ENCODE assay signal across 11 cellular contexts in genomic region chr2:161199885-161200284, GRCh38. TPM values are rescaled to one million over a fixed set of nuclear protein-coding genes. Genes with fewer than 3 reads are reported as not detected.
DNase-seq lines count a peak whose midpoint lies in the region; ATAC-seq and TF ChIP-seq lines count a peak whose summit lies in the region.
"Had no signal": no experiment of that assay in that cellular context is flagged by ENCODE, and none has a peak within 500 bp of the region (broad histone marks: within the 10 kb centered on the region; RNA-seq: fewer than 3 reads in every experiment).

No MANE protein-coding gene starts in this region.

- no peak for TF ChIP-seq CTCF in endodermal cell (conservative IDR thresholded peaks at IDR 0.05)
- no peak for TF ChIP-seq CTCF in Peyer's patch (IDR thresholded peaks at IDR 0.05)

- no peak overlapping the region for H3K9ac ChIP-seq in endodermal cell (ENCODE audit: extremely low read depth, low read length, poor library complexity, severe bottlenecking)

- H3K27me3 Mint-ChIP-seq in immature natural killer cell (ENCODE audit: low read depth in 3 of 3) (no peaks in the 10 kb centered on the region), endodermal cell (ENCODE audit: insufficient read depth) (no peaks in the 10 kb centered on the region)

- ATAC-seq in GM18519 (IDR thresholded peaks at IDR 0.05; ENCODE audit: low FRiP score, unreplicated experiment) (peak; percentile 62), GM21717 (IDR thresholded peaks at IDR 0.05; ENCODE audit: unreplicated experiment) (peak; percentile 75), HG03520 (IDR thresholded peaks at IDR 0.05; ENCODE audit: unreplicated experiment) (peak; percentile 90)

- H3K4me3 Mint-ChIP-seq in immature natural killer cell, result peak overlapping the region in 3 of 5 donors; percentile 2 to 60 (median 2)
- no peak overlapping the region for H3K4me3 Mint-ChIP-seq in endodermal cell

- H3K4me1 Mint-ChIP-seq in immature natural killer cell (peaks cover 18 to 44% of the 10 kb centered on the region in 2 donors), endodermal cell (no peaks in the 10 kb centered on the region)

- no peaks in the 10 kb centered on the region for H3K4me1 ChIP-seq in endodermal cell (ENCODE audit: control insufficient read depth, insufficient read depth, low read length)
- H3K4me1 ChIP-seq in Peyer's patch, result no peaks in the 10 kb centered on the region

- no peak overlapping the region for H3K27ac ChIP-seq in endodermal cell (ENCODE audit: low read depth, low read length)
- no peak overlapping the region for H3K27ac ChIP-seq in Peyer's patch
- H3K27ac ChIP-seq: cardiac muscle cell had no signal

- DNase-seq in immature natural killer cell (peak in 2 of 3 donors; percentile 16 to 19), endodermal cell (no peak), Peyer's patch (no peak), activated gamma-delta T cell treated with Interleukin-2 at 50 U/mL for 16 hours (no peak), HUDEP-2 (lab: John Stamatoyannopoulos, UW; ENCODE audit: unreplicated experiment in 76 of 76) (no peak)
- DNase-seq: stimulated activated CD4-positive, alpha-beta T cell treated with anti-CD3 and anti-CD28 coated beads, Interleukin-12 subunit alpha, Interleukin-12 subunit beta, amount 100 ng/mL, for 4 hours; SW 1271 had no signal

- H3K36me3 Mint-ChIP-seq in immature natural killer cell, result peaks cover 0 to 20% (median 13%) of the 10 kb centered on the region in 3 donors
- H3K36me3 Mint-ChIP-seq in endodermal cell (ENCODE audit: low read depth), result peaks cover 19% of the 10 kb centered on the region

- H3K9me3 ChIP-seq in endodermal cell (ENCODE audit: control insufficient read depth, low read length), result no peaks in the 10 kb centered on the region
- no peaks in the 10 kb centered on the region for H3K9me3 ChIP-seq in Peyer's patch

- WGBS in endodermal cell (ENCODE audit: insufficient coverage in 1 of 2, insufficient read length in 1 of 2), 2 experiments, result 95% methylated on average over 1 of the region's 1 CpG; no CpG with 5 or more reads in 1 of the 2 experiments

- H3K36me3 ChIP-seq in endodermal cell (ENCODE audit: control insufficient read depth, insufficient read depth, low read length) (peaks cover 33% of the 10 kb centered on the region), Peyer's patch (peaks cover 0 to 13% (median 4%) of the 10 kb centered on the region in 3 donors)

- H3K27me3 ChIP-seq in endodermal cell (ENCODE audit: control insufficient read depth, insufficient read depth, low read length, poor library complexity, severe bottlenecking), result no peaks in the 10 kb centered on the region
- H3K27me3 ChIP-seq in Peyer's patch, result no peaks in the 10 kb centered on the region
- H3K27me3 ChIP-seq: cardiac muscle cell had no signal

- H3K4me3 ChIP-seq in endodermal cell (ENCODE audit: low read length), result no peak overlapping the region
- no peak overlapping the region for H3K4me3 ChIP-seq in Peyer's patch
- H3K4me3 ChIP-seq: cardiac muscle cell had no signal

- peak overlapping the region; percentile 1 to 85 (median 61) for H3K27ac Mint-ChIP-seq in immature natural killer cell
- no peak overlapping the region for H3K27ac Mint-ChIP-seq in endodermal cell

- no peak for TF ChIP-seq POLR2A in Peyer's patch (IDR thresholded peaks at IDR 0.05)

- H3K9me3 Mint-ChIP-seq in immature natural killer cell, result no peaks in the 10 kb centered on the region
- no peaks in the 10 kb centered on the region for H3K9me3 Mint-ChIP-seq in endodermal cell

RNA-seq across cellular contexts. Expression of gene TANK, which starts 39.7 kb away (rescaled TPM):
- 10 to 100 TPM; 32.5 to 53.9 (median 44.7) TPM for polyA plus RNA-seq in immature natural killer cell
- 10 to 100 TPM; 22.4 to 33.2 TPM for total RNA-seq in endodermal cell
- polyA plus RNA-seq in endodermal cell (2013, experiment 1 of 2), result 34.7 TPM
- 30.8 TPM for polyA plus RNA-seq in endodermal cell (2013, experiment 2 of 2)
- 10 to 100 TPM; 63.8 to 97.7 (median 88.8) TPM for total RNA-seq in Peyer's patch

Comparison
In these comparisons a context has a peak if more than half of its experiments do, and no peak if none do; other contexts are left out.
1. DNase-seq: peak in immature natural killer cell (2 of 3); none in endodermal cell (single experiment), Peyer's patch (0 of 3), activated gamma-delta T cell treated with Interleukin-2 at 50 U/mL for 16 hours (single experiment) and HUDEP-2 (0 of 76).
2. Peak in every context shown above with its lines, with median percentiles within 50 percentile points of each other: ATAC-seq.